Comparison of ENCODE assay signal across 13 cellular contexts in genomic region chr12:27221625-27222387, GRCh38. TPM values are rescaled to one million over a fixed set of nuclear protein-coding genes. Genes with fewer than 3 reads are reported as not detected.
A peak's percentile ranks its signal among the peaks of the same experiment; 100 is the strongest.
DNase-seq lines count a peak whose midpoint lies in the region; ATAC-seq, FAIRE-seq and TF ChIP-seq lines count a peak whose summit lies in the region.
"Had no signal": no experiment of that assay in that cellular context is flagged by ENCODE, and none has a peak within 500 bp of the region (broad histone marks: within the 10 kb centered on the region; RNA-seq: fewer than 3 reads in every experiment).

No MANE protein-coding gene starts in this region.

- intact Hi-C loops in breast epithelium (cut with DNase I; ENCODE audit: low total_unique reads) (no loop called here), HepG2 (cut with micrococcal nuclease; ENCODE audit: unreplicated experiment) (loop anchor here (5.0 kb wide), 1 partner anchor 720 kb away; no protein-coding TSS in a partner anchor)

- H3F3A ChIP-seq in MM.1S (ENCODE audit: insufficient read depth, low read length): peaks cover 38% of the 10 kb centered on the region

- CTCF ChIA-PET in HepG2 (lab: Yijun Ruan, JAX; ENCODE audit: low intra/inter-chr PET ratio, low total read pairs): no interaction called here

- peak; percentile 44 for TF ChIP-seq CTCF in MM.1S (IDR thresholded peaks at IDR 0.05; ENCODE audit: low read length)
- no peak for TF ChIP-seq CTCF in breast epithelium (IDR thresholded peaks at IDR 0.05)
- no peak for TF ChIP-seq CTCF in chondrocyte (IDR thresholded peaks at IDR 0.05)
- TF ChIP-seq CTCF in HepG2 (CRISPR knock-in tag; IDR thresholded peaks at IDR 0.05): no peak

- H3K4me1 Mint-ChIP-seq in chondrocyte (ENCODE audit: low read depth): peaks cover 19% of the 10 kb centered on the region

- H3K4me3 ChIP-seq in MM.1S (ENCODE audit: low read length): peak overlapping the region; percentile 54
- H3K4me3 ChIP-seq in breast epithelium: no peak overlapping the region
- no peak overlapping the region for H3K4me3 ChIP-seq in MG63
- H3K4me3 ChIP-seq in HepG2 (replicated peaks in 1 of 3; ENCODE audit: insufficient read depth in 1 of 3, low read depth in 2 of 3, low read length in 3 of 3): no peak overlapping the region
- H3K4me3 ChIP-seq: gastrocnemius medialis had no signal

- no TSS peak for BruUV-seq in HepG2 (replicated peaks; lab: Mats Ljungman, UMichigan)

- H3K79me2 ChIP-seq in MM.1S (ENCODE audit: low read length) (no peaks in the 10 kb centered on the region), HepG2 (ENCODE audit: insufficient read depth, low read length) (no peaks in the 10 kb centered on the region)

- DNase-seq in AML-193 (lab: John Stamatoyannopoulos, UW) (peak; percentile 49 to 51), MM.1S (peak; percentile 92), breast epithelium (ENCODE audit: low spot score in 2 of 2) (no peak), MG63 (no peak), chondrocyte (ENCODE audit: low spot score) (no peak), HepG2 (ENCODE audit: low spot score) (no peak)
- DNase-seq: activated CD4-positive, CD25-positive, alpha-beta regulatory T cell; gastrocnemius medialis; NCI-H345 had no signal

- WGBS in HepG2 (ENCODE audit: low lambda C conversion rate): 30% methylated on average over 7 of the region's 7 CpGs

- no peak for FAIRE-seq in HepG2 (lab: Jason Lieb, UNC)
- FAIRE-seq: H54, urothelium cell line had no signal

- TF ChIP-seq EP300 in HepG2 (IDR thresholded peaks at IDR 0.05; ENCODE audit: low read depth in 2 of 2, low read length in 2 of 2): no peak
- TF ChIP-seq EP300 in HepG2 (CRISPR knock-in tag; IDR thresholded peaks at IDR 0.05; ENCODE audit: borderline replicate concordance): no peak

- no peaks in the 10 kb centered on the region for H3K36me3 ChIP-seq in MM.1S (replicated peaks; ENCODE audit: insufficient read depth, low read length)
- no peaks in the 10 kb centered on the region for H3K36me3 ChIP-seq in breast epithelium
- no peaks in the 10 kb centered on the region for H3K36me3 ChIP-seq in MG63
- H3K36me3 ChIP-seq in HepG2 (replicated peaks in 1 of 2; ENCODE audit: control insufficient read depth in 1 of 2, insufficient read depth in 2 of 2, low read length in 2 of 2): no peaks in the 10 kb centered on the region
- H3K36me3 ChIP-seq: gastrocnemius medialis had no signal

- in situ Hi-C loops in HepG2 (cut with HindIII; ENCODE audit: extremely low pct_ligation_motif_present, low pct_unique_long_range_greater_than_20kb): no loop called here

- no peaks in the 10 kb centered on the region for H3K36me3 Mint-ChIP-seq in chondrocyte (ENCODE audit: low read depth)

- POLR2A ChIA-PET in HepG2 (lab: Yijun Ruan, JAX): interaction anchor here (0.6 kb wide), 1 partner anchor 199 kb away, joined by 4 read pairs; no protein-coding TSS in a partner anchor

- H3K27me3 ChIP-seq in MM.1S (replicated peaks; ENCODE audit: insufficient read depth, low read length): no peaks in the 10 kb centered on the region
- no peaks in the 10 kb centered on the region for H3K27me3 ChIP-seq in breast epithelium
- H3K27me3 ChIP-seq in MG63: no peaks in the 10 kb centered on the region; the same call in 1 of the 2 replicates
- H3K27me3 ChIP-seq in HepG2 (ENCODE audit: control insufficient read depth in 1 of 2, insufficient read depth in 2 of 2, low read length in 2 of 2): no peaks in the 10 kb centered on the region
- H3K27me3 ChIP-seq: gastrocnemius medialis had no signal

- H3K9ac ChIP-seq in MM.1S (ENCODE audit: low read length): peak overlapping the region; percentile 73
- H3K9ac ChIP-seq in HepG2 (ENCODE audit: insufficient read depth, low read depth, low read length): no peak overlapping the region

- H3K9me3 Mint-ChIP-seq in chondrocyte (ENCODE audit: low read depth): peaks cover 2% of the 10 kb centered on the region

- H3K9me3 ChIP-seq in MM.1S (replicated peaks; ENCODE audit: insufficient read depth, low read length): no peaks in the 10 kb centered on the region
- no peaks in the 10 kb centered on the region for H3K9me3 ChIP-seq in breast epithelium
- H3K9me3 ChIP-seq in MG63: no peaks in the 10 kb centered on the region
- H3K9me3 ChIP-seq in HepG2 (ENCODE audit: low read length): no peaks in the 10 kb centered on the region
- H3K9me3 ChIP-seq: gastrocnemius medialis had no signal

- TF ChIP-seq POLR2A in breast epithelium (IDR thresholded peaks at IDR 0.05) (no peak), HepG2 (IDR thresholded peaks at IDR 0.05; ENCODE audit: insufficient read depth in 1 of 2, low read depth in 2 of 2, low read length in 2 of 2) (no peak)

- H3K4me2 ChIP-seq in MM.1S (ENCODE audit: low read depth, low read length): peak overlapping the region; percentile 88
- no peak overlapping the region for H3K4me2 ChIP-seq in HepG2 (ENCODE audit: low read depth, low read length)

- peak overlapping the region; percentile 90 for H3K27ac ChIP-seq in MM.1S (ENCODE audit: low read length)
- H3K27ac ChIP-seq in breast epithelium: no peak overlapping the region
- no peak overlapping the region for H3K27ac ChIP-seq in HepG2 (ENCODE audit: extremely low read length, insufficient read depth, low read length)
- H3K27ac ChIP-seq: gastrocnemius medialis had no signal

- H3K27ac Mint-ChIP-seq in chondrocyte (ENCODE audit: unreplicated experiment): no peak overlapping the region

- TF ChIP-seq RAD21 in HepG2 (CRISPR knock-in tag; IDR thresholded peaks at IDR 0.05): no peak

- ATAC-seq in GM19023 (IDR thresholded peaks at IDR 0.05; ENCODE audit: unreplicated experiment): peak; percentile 67
- peak; percentile 83 for ATAC-seq in HG02840 (IDR thresholded peaks at IDR 0.05; ENCODE audit: low FRiP score, unreplicated experiment)
- ATAC-seq in HepG2: no peak
- ATAC-seq: gastrocnemius medialis had no signal

- H4K20me1 ChIP-seq in MM.1S (ENCODE audit: insufficient read depth, low read length) (no peaks in the 10 kb centered on the region), HepG2 (ENCODE audit: insufficient read depth, low read length) (no peaks in the 10 kb centered on the region)

- no peaks in the 10 kb centered on the region for H3K9me2 ChIP-seq in MM.1S (replicated peaks; ENCODE audit: insufficient read depth, low read length)

- H3K4me1 ChIP-seq in MM.1S (ENCODE audit: low read length) (peaks cover 47% of the 10 kb centered on the region), breast epithelium (peaks cover 0 to 3% of the 10 kb centered on the region in 2 donors), HepG2 (ENCODE audit: insufficient read depth, low read length) (peaks cover 11% of the 10 kb centered on the region)

- no peak overlapping the region for H3K4me3 Mint-ChIP-seq in chondrocyte (ENCODE audit: unreplicated experiment)

- H3K27me3 Mint-ChIP-seq in chondrocyte (ENCODE audit: low read depth): no peaks in the 10 kb centered on the region

- H2AFZ ChIP-seq in MM.1S (ENCODE audit: low read length): peak overlapping the region; percentile 26; the same call in 1 of the 2 replicates
- no peak overlapping the region for H2AFZ ChIP-seq in HepG2 (ENCODE audit: low read length)

TF ChIP-seq in HepG2, 621 proteins besides CTCF, POLR2A, EP300 and RAD21 (continues in another document):
- TF ChIP-seq SAP130 (CRISPR knock-in tag; IDR thresholded peaks at IDR 0.05; ENCODE audit: low read depth) (no peak), ZNF605 (CRISPR knock-in tag; IDR thresholded peaks at IDR 0.05) (no peak), ZNF704 (CRISPR knock-in tag; IDR thresholded peaks at IDR 0.05; ENCODE audit: borderline replicate concordance) (no peak)

RNA-seq across cellular contexts. Expression of gene STK38L, which starts 22.3 kb away (rescaled TPM):
- total RNA-seq in breast epithelium (10 to 100 TPM; 29.4 to 48.8 (median 37.9) TPM), chondrocyte (219 to 248 TPM (median 222 TPM) in 3 replicates), HepG2 (2016; rRNA removed; fragmentation: Illumina TruSeq; extraction: Trizol) (26.4 and 50.0 TPM in 2 replicates)
- 4.1 and 22.4 TPM in 2 replicates for total RNA-seq in MG63 (2014; rRNA removed; shearing (Covaris generic); ENCODE audit: low replicate concordance)
- total RNA-seq in HepG2 (2016; cell fraction: cytosol; rRNA removed; fragmentation: Illumina TruSeq; extraction: Trizol; ENCODE audit: low read depth): 3.3 and 3.9 TPM in 2 replicates
- total RNA-seq in HepG2 (2016; cell fraction: insoluble cytoplasmic fraction; rRNA removed; fragmentation: Illumina TruSeq; extraction: Trizol): 28.4 and 50.0 TPM in 2 replicates
- total RNA-seq in HepG2 (2016; cell fraction: membrane; rRNA removed; fragmentation: Illumina TruSeq; extraction: Trizol): 9.2 and 9.5 TPM in 2 replicates
- 16.6 and 22.0 TPM in 2 replicates for total RNA-seq in HepG2 (2016; cell fraction: nucleus; rRNA removed; fragmentation: Illumina TruSeq; extraction: Trizol)
- polyA plus RNA-seq in HepG2 (2011; rRNA removed): 5.6 and 6.1 TPM in 2 replicates
- 1.7 and 2.9 TPM in 2 replicates for polyA plus RNA-seq in HepG2 (2011; cell fraction: cytosol; rRNA removed)
- polyA plus RNA-seq in HepG2 (2011; cell fraction: nucleus; rRNA removed): 4.0 and 6.4 TPM in 2 replicates
- polyA plus RNA-seq in HepG2 (2012): 9.9 and 10.9 TPM in 2 replicates
- 1.5 and 2.2 TPM in 2 replicates for polyA plus RNA-seq in HepG2 (2016; cell fraction: cytosol; fragmentation: Illumina TruSeq; extraction: Trizol; ENCODE audit: low read depth)
- polyA plus RNA-seq in HepG2 (2016; cell fraction: insoluble cytoplasmic fraction; fragmentation: Illumina TruSeq; extraction: Trizol; ENCODE audit: low read depth): 24.1 and 27.8 TPM in 2 replicates
- 4.4 and 5.5 TPM in 2 replicates for polyA plus RNA-seq in HepG2 (2016; cell fraction: membrane; fragmentation: Illumina TruSeq; extraction: Trizol; ENCODE audit: low read depth)
- 16.5 and 18.5 TPM in 2 replicates for polyA plus RNA-seq in HepG2 (2016; cell fraction: nucleus; fragmentation: Illumina TruSeq; extraction: Trizol; ENCODE audit: insufficient read depth, low read depth)
- polyA minus RNA-seq in HepG2 (2011; rRNA and poly(A)+ RNA removed; ENCODE audit: low replicate concordance): 2.7 and 5.1 TPM in 2 replicates
- 6.2 and 11.1 TPM in 2 replicates for polyA minus RNA-seq in HepG2 (2011; cell fraction: cytosol; rRNA and poly(A)+ RNA removed)
- 17.9 and 20.6 TPM in 2 replicates for polyA minus RNA-seq in HepG2 (2011; cell fraction: nucleus; rRNA and poly(A)+ RNA removed)

Comparison
In these comparisons a context has a peak if more than half of its experiments do, and no peak if none do; other contexts are left out.
1. DNase-seq: peak in AML-193 (2 of 2) and MM.1S (single experiment); none in breast epithelium (0 of 2), MG63 (single experiment), chondrocyte (single experiment) and HepG2 (single experiment).